In genomic region chr17:17242246-17242645, GRCh38 we compare ENCODE assay signal across 34 cellular contexts.
"Had no signal": no experiment of that assay in that cellular context is flagged by ENCODE, and none has a peak within 500 bp of the region (broad histone marks: within the 10 kb centered on the region; RNA-seq: fewer than 3 reads in every experiment).

No MANE protein-coding gene starts in this region.

- H3K4me1 ChIP-seq: foreskin keratinocyte had no signal

- H3K9me3 ChIP-seq: body of pancreas, esophagus muscularis mucosa, gastrocnemius medialis had no signal

- DNase-seq: activated B cell treated with CpG ODN at 0.5 μM for 24 hours; activated CD4-positive, alpha-beta T cell treated with anti-CD3 and anti-CD28 coated beads for 48 hours; activated CD4-positive, alpha-beta T cell treated with anti-CD3 and anti-CD28 coated beads, Interleukin-2, amount 50 U/mL, for 1 hour; activated CD4-positive, alpha-beta T cell treated with anti-CD3 and anti-CD28 coated beads, Interleukin-2, amount 50 U/mL, for 48 hours; activated CD8-positive, alpha-beta memory T cell treated with anti-CD3 and anti-CD28 coated beads for 24 hours; activated CD8-positive, alpha-beta T cell treated with anti-CD3 and anti-CD28 coated beads for 36 hours; activated effector memory CD4-positive, alpha-beta T cell treated with Interleukin-2 at 50 U/mL for 16 hours; activated gamma-delta T cell treated with Interleukin-2 at 50 U/mL for 16 hours; activated naive CD4-positive, alpha-beta T cell treated with anti-CD3 and anti-CD28 coated beads, Interleukin-2, amount 50 U/mL, for 16 hours; activated naive CD4-positive, alpha-beta T cell treated with Interleukin-2 at 50 U/mL for 16 hours; activated T-cell treated with anti-CD3 and anti-CD28 coated beads, Interleukin-2, amount 50 U/mL, for 4 hours; amniotic stem cell; anterior cingulate cortex; body of pancreas; central memory CD4-positive, alpha-beta T cell; cerebellar nuclear complex; effector memory CD4-positive, alpha-beta T cell; endodermal cell; erythroblast; foreskin keratinocyte; gastrocnemius medialis; glutamatergic neuron; T-helper 1 cell; T-helper 17 cell; T1000; WERI-Rb-1 had no signal

- H3K4me1 Mint-ChIP-seq: activated B cell treated with CpG ODN at 0.5 μM for 24 hours had no signal

- H3K4me3 Mint-ChIP-seq: activated B cell treated with CpG ODN at 0.5 μM for 24 hours; activated CD8-positive, alpha-beta T cell treated with anti-CD3 and anti-CD28 coated beads for 36 hours; activated naive CD8-positive, alpha-beta T cell; activated T-cell treated with anti-CD3 and anti-CD28 coated beads, Interleukin-2, amount 50 U/mL, for 4 hours; activated T-helper 17 cell treated with anti-CD3 and anti-CD28 coated beads, Interleukin-2, amount 50 U/mL, for 72 hours; dendritic cell treated with granulocyte-macrophage colony-stimulating factor and Interleukin-4, amounts not matched to agents 40 ng/mL and 50 ng/mL, for 4 days; endodermal cell; T-helper 17 cell; T-helper 2 cell treated with Interferon-gamma antibody and Interleukin-4, amounts not matched to agents 5 μg/mL and 100 μg/mL, for 36 hours had no signal

- H3K4me3 ChIP-seq: body of pancreas, coronary artery, dorsolateral prefrontal cortex, esophagus muscularis mucosa, gastrocnemius medialis had no signal

- H3K9me3 Mint-ChIP-seq: activated B cell treated with CpG ODN at 0.5 μM for 24 hours; activated CD8-positive, alpha-beta T cell treated with anti-CD3 and anti-CD28 coated beads for 36 hours; activated T-cell treated with anti-CD3 and anti-CD28 coated beads, Interleukin-2, amount 50 U/mL, for 4 hours; activated T-helper 17 cell treated with anti-CD3 and anti-CD28 coated beads, Interleukin-2, amount 50 U/mL, for 72 hours; dendritic cell treated with granulocyte-macrophage colony-stimulating factor and Interleukin-4, amounts not matched to agents 40 ng/mL and 50 ng/mL, for 4 days; endodermal cell; T-helper 2 cell treated with Interferon-gamma antibody and Interleukin-4, amounts not matched to agents 5 μg/mL and 100 μg/mL, for 36 hours had no signal

- H3K27me3 Mint-ChIP-seq: activated B cell treated with CpG ODN at 0.5 μM for 24 hours; activated CD8-positive, alpha-beta T cell treated with anti-CD3 and anti-CD28 coated beads for 36 hours; activated naive CD8-positive, alpha-beta T cell; activated T-helper 17 cell treated with anti-CD3 and anti-CD28 coated beads, Interleukin-2, amount 50 U/mL, for 72 hours; dendritic cell treated with granulocyte-macrophage colony-stimulating factor and Interleukin-4, amounts not matched to agents 40 ng/mL and 50 ng/mL, for 4 days; T-helper 17 cell had no signal

- H3K27me3 ChIP-seq: body of pancreas, dorsolateral prefrontal cortex, esophagus muscularis mucosa, foreskin keratinocyte, gastrocnemius medialis had no signal

- H3K27ac ChIP-seq: body of pancreas, coronary artery, esophagus muscularis mucosa, foreskin keratinocyte, gastrocnemius medialis, WERI-Rb-1 had no signal

- H3K27ac Mint-ChIP-seq: activated B cell treated with CpG ODN at 0.5 μM for 24 hours; activated CD8-positive, alpha-beta T cell treated with anti-CD3 and anti-CD28 coated beads for 36 hours; activated naive CD8-positive, alpha-beta T cell; activated T-helper 17 cell treated with anti-CD3 and anti-CD28 coated beads, Interleukin-2, amount 50 U/mL, for 72 hours; dendritic cell treated with granulocyte-macrophage colony-stimulating factor and Interleukin-4, amounts not matched to agents 40 ng/mL and 50 ng/mL, for 4 days; endodermal cell had no signal

- ATAC-seq: activated CD4-positive, CD25-positive, alpha-beta regulatory T cell treated with anti-CD3 and anti-CD28 coated beads, Interleukin-2, amount 50 U/mL, for 24 hours; activated CD8-positive, alpha-beta T cell treated with anti-CD3 and anti-CD28 coated beads for 36 hours; activated T-cell treated with anti-CD3 and anti-CD28 coated beads, Interleukin-2, amount 50 U/mL, for 4 hours; activated T-helper 17 cell treated with anti-CD3 and anti-CD28 coated beads, Interleukin-2, amount 50 U/mL, for 72 hours; body of pancreas; foreskin keratinocyte; gastrocnemius medialis; T-helper 17 cell had no signal
